Comparison of ENCODE assay signal across 14 cellular contexts in the genomic region with DNA sequence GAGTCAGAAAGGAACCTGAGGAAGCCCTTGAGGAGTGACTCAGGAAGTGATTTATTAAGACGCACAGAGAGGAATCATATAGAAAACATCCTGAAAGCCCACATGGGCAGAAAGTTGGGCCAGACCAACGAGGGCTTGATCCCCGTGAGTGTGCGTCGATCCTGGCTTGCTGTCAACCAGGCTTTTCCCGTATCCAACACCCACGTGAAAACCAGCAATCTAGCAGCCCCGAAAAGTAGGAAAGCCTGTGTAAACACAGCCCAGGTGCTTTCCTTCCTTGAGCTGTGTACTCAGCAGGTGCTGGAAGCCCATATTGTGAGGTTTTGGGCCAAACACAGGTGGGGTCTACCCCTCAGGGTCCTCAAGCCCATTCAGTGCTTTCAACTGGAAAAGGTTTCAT. TPM values are rescaled to one million over a fixed set of nuclear protein-coding genes. Genes with fewer than 3 reads are reported as not detected.
"Had no signal": no experiment of that assay in that cellular context is flagged by ENCODE, and none has a peak within 500 bp of the region (broad histone marks: within the 10 kb centered on the region; RNA-seq: fewer than 3 reads in every experiment).

No MANE protein-coding gene starts in this region.

RNA-seq across cellular contexts. Expression of gene SPATA31C1, which starts 3.8 kb away (rescaled TPM):
- total RNA-seq: activated B cell treated with CpG ODN at 0.5 μM for 24 hours; activated CD4-positive, alpha-beta memory T cell treated with anti-CD3 and anti-CD28 coated beads for 36 hours; activated CD4-positive, alpha-beta memory T cell treated with anti-CD3 and anti-CD28 coated beads, Interleukin-2, amount 10 ng/mL, durations not matched to agents 7 days and 5 days; activated CD4-positive, alpha-beta T cell treated with anti-CD3 and anti-CD28 coated beads for 36 hours; activated CD4-positive, alpha-beta T cell treated with anti-CD3 and anti-CD28 coated beads, Interleukin-2, amount 10 ng/mL, durations not matched to agents 24 days and 14 days; activated CD4-positive, alpha-beta T cell treated with anti-CD3 and anti-CD28 coated beads, Interleukin-2, amount 10 ng/mL, durations not matched to agents 7 days and 5 days; activated CD8-positive, alpha-beta memory T cell treated with anti-CD3 and anti-CD28 coated beads for 36 hours; activated CD8-positive, alpha-beta memory T cell treated with anti-CD3 and anti-CD28 coated beads, Interleukin-2, amount 10 ng/mL, durations not matched to agents 7 days and 5 days; activated CD8-positive, alpha-beta T cell treated with anti-CD3 and anti-CD28 coated beads for 36 hours; activated CD8-positive, alpha-beta T cell treated with anti-CD3 and anti-CD28 coated beads, Interleukin-2, amount 10 ng/mL, durations not matched to agents 7 days and 5 days; T-helper 1 cell treated with Interleukin-12 subunit alpha and Interleukin-12 subunit beta and Interleukin-4 antibody, amounts not matched to agents 30 ng/mL and 1 ng/mL, for 36 hours; T-helper 17 cell; T-helper 2 cell treated with Interferon-gamma antibody and Interleukin-4, amounts not matched to agents 100 ng/mL and 5 ng/mL, for 36 hours; WTC11 had no signal

RNA-seq across cellular contexts. Expression of gene SPATA31E1, which starts 38.9 kb away (rescaled TPM):
- total RNA-seq: activated B cell treated with CpG ODN at 0.5 μM for 24 hours; activated CD4-positive, alpha-beta memory T cell treated with anti-CD3 and anti-CD28 coated beads for 36 hours; activated CD4-positive, alpha-beta memory T cell treated with anti-CD3 and anti-CD28 coated beads, Interleukin-2, amount 10 ng/mL, durations not matched to agents 7 days and 5 days; activated CD4-positive, alpha-beta T cell treated with anti-CD3 and anti-CD28 coated beads for 36 hours; activated CD4-positive, alpha-beta T cell treated with anti-CD3 and anti-CD28 coated beads, Interleukin-2, amount 10 ng/mL, durations not matched to agents 24 days and 14 days; activated CD4-positive, alpha-beta T cell treated with anti-CD3 and anti-CD28 coated beads, Interleukin-2, amount 10 ng/mL, durations not matched to agents 7 days and 5 days; activated CD8-positive, alpha-beta memory T cell treated with anti-CD3 and anti-CD28 coated beads for 36 hours; activated CD8-positive, alpha-beta memory T cell treated with anti-CD3 and anti-CD28 coated beads, Interleukin-2, amount 10 ng/mL, durations not matched to agents 7 days and 5 days; activated CD8-positive, alpha-beta T cell treated with anti-CD3 and anti-CD28 coated beads for 36 hours; activated CD8-positive, alpha-beta T cell treated with anti-CD3 and anti-CD28 coated beads, Interleukin-2, amount 10 ng/mL, durations not matched to agents 7 days and 5 days; T-helper 1 cell treated with Interleukin-12 subunit alpha and Interleukin-12 subunit beta and Interleukin-4 antibody, amounts not matched to agents 30 ng/mL and 1 ng/mL, for 36 hours; T-helper 17 cell; T-helper 2 cell treated with Interferon-gamma antibody and Interleukin-4, amounts not matched to agents 100 ng/mL and 5 ng/mL, for 36 hours had no signal
